ENCODE assay signal across 9 cellular contexts in the genomic region with DNA sequence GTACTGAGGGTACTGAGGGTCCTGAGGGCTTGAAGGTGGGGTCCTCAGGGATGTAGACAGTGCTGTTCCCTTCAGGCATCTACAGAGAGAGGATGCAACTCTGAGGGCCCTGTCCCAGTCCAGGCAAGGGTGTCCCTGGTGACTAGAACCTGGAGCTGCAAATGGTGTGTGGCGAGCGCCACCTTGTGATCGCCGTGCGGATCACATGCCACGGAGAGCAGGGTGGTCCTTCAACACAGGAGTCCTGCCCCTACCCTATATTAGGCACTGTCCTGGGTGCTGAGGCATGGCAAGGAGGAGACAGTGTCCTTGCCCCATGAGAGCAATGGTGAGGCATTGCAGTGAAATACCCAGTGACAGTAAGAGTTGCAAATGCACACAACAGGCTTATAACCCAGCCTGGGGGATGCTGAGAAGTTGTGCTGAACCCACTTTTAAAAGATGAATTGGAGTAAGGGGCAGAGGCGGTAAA. TPM values are rescaled to one million over a fixed set of nuclear protein-coding genes. Genes with fewer than 3 reads are reported as not detected.
DNase-seq lines count a peak whose midpoint lies in the region; ATAC-seq and TF ChIP-seq lines count a peak whose summit lies in the region.
"Had no signal": no experiment of that assay in that cellular context is flagged by ENCODE, and none has a peak within 500 bp of the region (broad histone marks: within the 10 kb centered on the region; RNA-seq: fewer than 3 reads in every experiment).

No MANE protein-coding gene starts in this region.

- H3K9me3 Mint-ChIP-seq in activated B cell treated with CpG ODN at 0.5 μM for 24 hours: no peaks in the 10 kb centered on the region

- H3K27ac ChIP-seq in parathyroid adenoma: no peak overlapping the region
- no peak overlapping the region for H3K27ac ChIP-seq in effector memory CD4-positive, alpha-beta T cell (ENCODE audit: insufficient read depth, low read length, poor library complexity, severe bottlenecking)

- no peak overlapping the region for H3K4me3 Mint-ChIP-seq in activated B cell treated with CpG ODN at 0.5 μM for 24 hours
- H3K4me3 Mint-ChIP-seq: naive thymus-derived CD8-positive, alpha-beta T cell had no signal

- no peaks in the 10 kb centered on the region for H3K4me1 ChIP-seq in parathyroid adenoma
- H3K4me1 ChIP-seq in effector memory CD4-positive, alpha-beta T cell (ENCODE audit: control insufficient read depth, insufficient read depth, low read length, poor library complexity, severe bottlenecking): no peaks in the 10 kb centered on the region

- H2AFZ ChIP-seq in parathyroid adenoma: no peak overlapping the region

- intact Hi-C loops in activated B cell treated with CpG ODN at 0.5 μM for 24 hours (cut with micrococcal nuclease): loop anchor here (1.0 kb wide), 5 partner anchors 32 to 266 kb away; no protein-coding TSS in a partner anchor

- H3K9me3 ChIP-seq in parathyroid adenoma (ENCODE audit: control insufficient read depth, low read length): no peaks in the 10 kb centered on the region
- no peaks in the 10 kb centered on the region for H3K9me3 ChIP-seq in effector memory CD4-positive, alpha-beta T cell (ENCODE audit: control insufficient read depth, low read length)

- H3K36me3 ChIP-seq in parathyroid adenoma (ENCODE audit: control insufficient read depth, insufficient read depth, low read length): no peaks in the 10 kb centered on the region
- no peaks in the 10 kb centered on the region for H3K36me3 ChIP-seq in effector memory CD4-positive, alpha-beta T cell (ENCODE audit: control insufficient read depth, insufficient read depth, low read length)

- TF ChIP-seq CTCF in activated B cell treated with CpG ODN at 0.5 μM for 24 hours (IDR thresholded peaks at IDR 0.05) (no peak), fibroblast of pulmonary artery (IDR thresholded peaks at IDR 0.05; ENCODE audit: low read length, missing control alignments) (peak; percentile 84), parathyroid adenoma (IDR thresholded peaks at IDR 0.05) (peak; percentile 22)

- H3K4me2 ChIP-seq in parathyroid adenoma (ENCODE audit: low read length): no peak overlapping the region

- H3K9ac ChIP-seq in parathyroid adenoma: no peak overlapping the region

- H3K79me2 ChIP-seq in parathyroid adenoma: no peaks in the 10 kb centered on the region

- H3K27me3 Mint-ChIP-seq in activated B cell treated with CpG ODN at 0.5 μM for 24 hours: peaks cover 30% of the 10 kb centered on the region

- H3K4me1 Mint-ChIP-seq in activated B cell treated with CpG ODN at 0.5 μM for 24 hours: no peaks in the 10 kb centered on the region

- DNase-seq in Ammon's horn (ENCODE audit: low spot score) (peak; percentile 74), MV-4-11 (lab: John Stamatoyannopoulos, UW) (peak; percentile 53), activated B cell treated with CpG ODN at 0.5 μM for 24 hours (peak; percentile 62), fibroblast of pulmonary artery (ENCODE audit: low read depth) (peak; percentile 68), cortex of kidney (lab: John Stamatoyannopoulos, UW) (no peak)
- DNase-seq in effector memory CD4-positive, alpha-beta T cell: no peak

- H3K36me3 Mint-ChIP-seq in activated B cell treated with CpG ODN at 0.5 μM for 24 hours (ENCODE audit: low read depth): no peaks in the 10 kb centered on the region
- H3K36me3 Mint-ChIP-seq: naive thymus-derived CD8-positive, alpha-beta T cell had no signal

- CTCF ChIA-PET in activated B cell treated with CpG ODN at 0.5 μM for 24 hours (lab: Charles Lee): interaction anchor here (1.0 to 5.0 kb wide), 10 partner anchors 18 to 119 kb away, joined by 3 to 99 read pairs (median 4); no protein-coding TSS in a partner anchor

- POLR2A ChIA-PET in activated B cell treated with CpG ODN at 0.5 μM for 24 hours (lab: Charles Lee): no interaction called here

- no peak overlapping the region for H3K27ac Mint-ChIP-seq in activated B cell treated with CpG ODN at 0.5 μM for 24 hours
- H3K27ac Mint-ChIP-seq: naive thymus-derived CD8-positive, alpha-beta T cell had no signal

- H3K4me3 ChIP-seq in fibroblast of pulmonary artery (replicated peaks; ENCODE audit: low read depth, low read length): no peak overlapping the region
- no peak overlapping the region for H3K4me3 ChIP-seq in parathyroid adenoma (ENCODE audit: low read depth, low read length)
- H3K4me3 ChIP-seq in effector memory CD4-positive, alpha-beta T cell (ENCODE audit: insufficient read depth, low read depth, low read length, poor library complexity, severe bottlenecking): no peak overlapping the region

- ATAC-seq in GM18498 (IDR thresholded peaks at IDR 0.05; ENCODE audit: unreplicated experiment): peak; percentile 52
- peak; percentile 86 for ATAC-seq in activated B cell treated with CpG ODN at 0.5 μM for 24 hours (ENCODE audit: low read depth)
- ATAC-seq: naive thymus-derived CD8-positive, alpha-beta T cell had no signal

- H3K27me3 ChIP-seq in parathyroid adenoma (ENCODE audit: control insufficient read depth, insufficient read depth, low read length): no peaks in the 10 kb centered on the region
- peaks cover 8% of the 10 kb centered on the region for H3K27me3 ChIP-seq in effector memory CD4-positive, alpha-beta T cell (replicated peaks; ENCODE audit: control insufficient read depth, insufficient read depth, low read length, poor library complexity, severe bottlenecking)

RNA-seq across cellular contexts. Expression of gene RHCG, which starts 23.6 kb away (rescaled TPM):
- not detected in 2 replicates for total RNA-seq in activated B cell treated with CpG ODN at 0.5 μM for 24 hours
- total RNA-seq: naive thymus-derived CD8-positive, alpha-beta T cell had no signal

Comparison
In these comparisons a context has a peak if more than half of its experiments do, and no peak if none do; other contexts are left out.
1. DNase-seq: peak in Ammon's horn (single experiment), MV-4-11 (single experiment), activated B cell treated with CpG ODN at 0.5 μM for 24 hours (single experiment) and fibroblast of pulmonary artery (single experiment); none in effector memory CD4-positive, alpha-beta T cell (0 of 3) and cortex of kidney (single experiment).